ENCODE assay signal across 9 cellular contexts in the genomic region with DNA sequence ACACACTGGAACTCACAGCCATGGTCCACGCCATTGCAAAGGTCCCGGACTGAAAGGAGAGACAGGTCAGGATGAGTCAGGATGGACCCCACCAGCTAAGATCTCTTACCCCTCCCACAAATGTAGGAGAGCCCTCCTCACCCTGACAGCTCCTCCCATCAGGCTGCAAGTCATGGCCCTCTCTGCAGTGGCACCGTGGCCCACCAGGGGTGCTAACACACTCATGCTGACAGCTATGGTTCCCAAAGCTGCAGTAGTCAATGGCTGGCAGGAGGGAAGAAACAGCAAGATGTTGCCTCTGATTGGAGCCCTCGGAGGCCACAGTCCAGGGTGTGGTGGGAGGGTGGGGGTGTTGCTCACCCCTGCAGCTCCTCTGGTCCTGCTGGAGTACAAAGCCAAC. TPM values are rescaled to one million over a fixed set of nuclear protein-coding genes. Genes with fewer than 3 reads are reported as not detected.
DNase-seq lines count a peak whose midpoint lies in the region; ATAC-seq and TF ChIP-seq lines count a peak whose summit lies in the region.
"Had no signal": no experiment of that assay in that cellular context is flagged by ENCODE, and none has a peak within 500 bp of the region (broad histone marks: within the 10 kb centered on the region; RNA-seq: fewer than 3 reads in every experiment).

No MANE protein-coding gene starts in this region.

- H3K9me3 Mint-ChIP-seq in MCF 10A (ENCODE audit: unreplicated experiment) (no peaks in the 10 kb centered on the region), naive B cell (peaks cover 0 to 2% (median 0%) of the 10 kb centered on the region in 7 donors)
- H3K9me3 Mint-ChIP-seq in activated T-helper 2 cell treated with anti-CD3 and anti-CD28 coated beads, Interferon-gamma antibody, Interleukin-2, Interleukin-4, amounts not matched to agents 10 μg/mL and 5 μg/mL and 100 μg/mL, durations not matched to agents 14 hours and 24 hours and 36 hours, result no peaks in the 10 kb centered on the region

- intact Hi-C loops in MCF 10A (cut with micrococcal nuclease), result no loop called here
- intact Hi-C loops in breast epithelium (cut with DNase I; ENCODE audit: low total_unique reads), result no loop called here
- intact Hi-C loops in activated T-helper 2 cell treated with anti-CD3 and anti-CD28 coated beads, Interferon-gamma antibody, Interleukin-2, Interleukin-4, amounts not matched to agents 10 μg/mL and 5 μg/mL and 100 μg/mL, durations not matched to agents 14 hours and 24 hours and 36 hours (cut with micrococcal nuclease), result no loop called here

- POLR2A ChIA-PET in MCF 10A (lab: Yijun Ruan, JAX), result interaction anchor here (0.7 kb wide), 1 partner anchor 10 kb away, joined by 4 read pairs; no protein-coding TSS in a partner anchor

- H3K4me1 ChIP-seq in breast epithelium, result no peaks in the 10 kb centered on the region

- no peak for TF ChIP-seq CTCF in MCF 10A (IDR thresholded peaks at IDR 0.05; ENCODE audit: unreplicated experiment)
- TF ChIP-seq CTCF in breast epithelium (IDR thresholded peaks at IDR 0.05), result no peak

- H3K27ac Mint-ChIP-seq in MCF 10A (ENCODE audit: low read depth, unreplicated experiment) (no peak overlapping the region), naive B cell (no peak overlapping the region)
- H3K27ac Mint-ChIP-seq in activated T-helper 2 cell treated with anti-CD3 and anti-CD28 coated beads, Interferon-gamma antibody, Interleukin-2, Interleukin-4, amounts not matched to agents 10 μg/mL and 5 μg/mL and 100 μg/mL, durations not matched to agents 14 hours and 24 hours and 36 hours, result no peak overlapping the region

- DNase-seq in MCF 10A (ENCODE audit: unreplicated experiment) (peak; percentile 42), breast epithelium (ENCODE audit: low spot score in 2 of 2) (no peak), Kasumi-1 (lab: John Stamatoyannopoulos, UW) (peak; percentile 15 to 37), naive B cell (no peak)
- DNase-seq in activated T-helper 2 cell treated with anti-CD3 and anti-CD28 coated beads, Interferon-gamma antibody, Interleukin-2, Interleukin-4, amounts not matched to agents 10 μg/mL and 5 μg/mL and 100 μg/mL, durations not matched to agents 14 hours and 24 hours and 36 hours (ENCODE audit: low spot score), result peak; percentile 22

- H3K27me3 Mint-ChIP-seq in MCF 10A (ENCODE audit: insufficient read depth, unreplicated experiment), result no peaks in the 10 kb centered on the region
- peaks cover 7% of the 10 kb centered on the region for H3K27me3 Mint-ChIP-seq in activated T-helper 2 cell treated with anti-CD3 and anti-CD28 coated beads, Interferon-gamma antibody, Interleukin-2, Interleukin-4, amounts not matched to agents 10 μg/mL and 5 μg/mL and 100 μg/mL, durations not matched to agents 14 hours and 24 hours and 36 hours (ENCODE audit: low read depth)
- H3K27me3 Mint-ChIP-seq in naive B cell, result peaks cover 56 to 87% (median 85%) of the 10 kb centered on the region in 3 donors

- H3K9me3 ChIP-seq in breast epithelium, result no peaks in the 10 kb centered on the region

- H3K27me3 ChIP-seq in breast epithelium, result peaks cover 0 to 9% of the 10 kb centered on the region in 2 donors

- no peak overlapping the region for H3K27ac ChIP-seq in breast epithelium
- H3K27ac ChIP-seq: skin epidermis had no signal

- no peaks in the 10 kb centered on the region for H3K36me3 ChIP-seq in breast epithelium

- BruUV-seq in MCF 10A (replicated peaks; lab: Mats Ljungman, UMichigan), result no TSS peak

- CTCF ChIA-PET in MCF 10A (lab: Yijun Ruan, JAX), result interaction anchor here (0.6 to 6.1 kb wide), 7 partner anchors 8 to 470 kb away, joined by 3 to 104 read pairs (median 4); no protein-coding TSS in a partner anchor

- no peak for TF ChIP-seq POLR2A in breast epithelium (IDR thresholded peaks at IDR 0.05)

- H3K36me3 Mint-ChIP-seq in MCF 10A (ENCODE audit: insufficient read depth, unreplicated experiment) (no peaks in the 10 kb centered on the region), naive B cell (no peaks in the 10 kb centered on the region)
- no peaks in the 10 kb centered on the region for H3K36me3 Mint-ChIP-seq in activated T-helper 2 cell treated with anti-CD3 and anti-CD28 coated beads, Interferon-gamma antibody, Interleukin-2, Interleukin-4, amounts not matched to agents 10 μg/mL and 5 μg/mL and 100 μg/mL, durations not matched to agents 14 hours and 24 hours and 36 hours (ENCODE audit: low read depth)

- no peak overlapping the region for H3K4me3 Mint-ChIP-seq in MCF 10A (ENCODE audit: unreplicated experiment)
- H3K4me3 Mint-ChIP-seq in activated T-helper 2 cell treated with anti-CD3 and anti-CD28 coated beads, Interferon-gamma antibody, Interleukin-2, Interleukin-4, amounts not matched to agents 10 μg/mL and 5 μg/mL and 100 μg/mL, durations not matched to agents 14 hours and 24 hours and 36 hours (ENCODE audit: low read depth), result no peak overlapping the region
- H3K4me3 Mint-ChIP-seq in naive B cell, result no peak overlapping the region

- H3K4me1 Mint-ChIP-seq in MCF 10A (ENCODE audit: insufficient read depth, unreplicated experiment) (no peaks in the 10 kb centered on the region), naive B cell (peaks cover 0 to under 1% (median 0%) of the 10 kb centered on the region in 3 donors)
- peaks cover 22% of the 10 kb centered on the region for H3K4me1 Mint-ChIP-seq in activated T-helper 2 cell treated with anti-CD3 and anti-CD28 coated beads, Interferon-gamma antibody, Interleukin-2, Interleukin-4, amounts not matched to agents 10 μg/mL and 5 μg/mL and 100 μg/mL, durations not matched to agents 14 hours and 24 hours and 36 hours (ENCODE audit: low read depth)

- ATAC-seq in naive B cell (ENCODE audit: low read depth in 2 of 2) (peak; percentile 72 to 73), HG02588 (IDR thresholded peaks at IDR 0.05; ENCODE audit: unreplicated experiment) (no peak), GM19452 (IDR thresholded peaks at IDR 0.05; ENCODE audit: unreplicated experiment) (no peak), GM21367 (IDR thresholded peaks at IDR 0.05; ENCODE audit: unreplicated experiment) (no peak)

- no peak overlapping the region for H3K4me3 ChIP-seq in breast epithelium
- H3K4me3 ChIP-seq: skin epidermis had no signal

RNA-seq across cellular contexts. Expression of gene RBPJL, which starts 5.7 kb away (rescaled TPM):
- total RNA-seq in MCF 10A (2022), result not detected in 2 replicates
- not detected for total RNA-seq in breast epithelium
- not detected in 2 replicates for total RNA-seq in activated T-helper 2 cell treated with anti-CD3 and anti-CD28 coated beads, Interferon-gamma antibody, Interleukin-2, Interleukin-4, amounts not matched to agents 10 μg/mL and 5 μg/mL and 100 μg/mL, durations not matched to agents 14 hours and 24 hours and 36 hours
- not detected for polyA plus RNA-seq in naive B cell (ENCODE audit: low read depth in 6 of 6)

RNA-seq across cellular contexts. Expression of gene MATN4, which starts 7.1 kb away (rescaled TPM):
- total RNA-seq in MCF 10A (2022), result 0.20 TPM in 1 of 2 replicates, not detected in the other
- 1 to 10 TPM in 1 of 3 donors, under 1 TPM in 1, not detected in 1; 0.33 to 1.6 TPM for total RNA-seq in breast epithelium
- total RNA-seq in activated T-helper 2 cell treated with anti-CD3 and anti-CD28 coated beads, Interferon-gamma antibody, Interleukin-2, Interleukin-4, amounts not matched to agents 10 μg/mL and 5 μg/mL and 100 μg/mL, durations not matched to agents 14 hours and 24 hours and 36 hours, result 0.39 and 0.64 TPM in 2 replicates
- not detected for polyA plus RNA-seq in naive B cell (ENCODE audit: low read depth in 6 of 6)

RNA-seq across cellular contexts. Expression of gene SLPI, which starts 46.6 kb away (rescaled TPM):
- total RNA-seq in MCF 10A (2022) (273 and 284 TPM in 2 replicates), breast epithelium (100 to 1,000 TPM in 2 of 3 donors, 10 to 100 TPM in 1; 30.6 to 310 (median 248) TPM)
- not detected in 2 replicates for total RNA-seq in activated T-helper 2 cell treated with anti-CD3 and anti-CD28 coated beads, Interferon-gamma antibody, Interleukin-2, Interleukin-4, amounts not matched to agents 10 μg/mL and 5 μg/mL and 100 μg/mL, durations not matched to agents 14 hours and 24 hours and 36 hours
- under 1 TPM in 1 of 6 donors, not detected in 5; 0.63 TPM for polyA plus RNA-seq in naive B cell (ENCODE audit: low read depth in 6 of 6)

RNA-seq across cellular contexts. Expression of gene SDC4, which starts 47.3 kb away (rescaled TPM):
- total RNA-seq in MCF 10A (2022) (180 and 209 TPM in 2 replicates), breast epithelium (100 to 1,000 TPM in 2 of 3 donors, 10 to 100 TPM in 1; 29.4 to 337 (median 121) TPM)
- 133 and 136 TPM in 2 replicates for total RNA-seq in activated T-helper 2 cell treated with anti-CD3 and anti-CD28 coated beads, Interferon-gamma antibody, Interleukin-2, Interleukin-4, amounts not matched to agents 10 μg/mL and 5 μg/mL and 100 μg/mL, durations not matched to agents 14 hours and 24 hours and 36 hours
- polyA plus RNA-seq in naive B cell (ENCODE audit: low read depth in 6 of 6), result not detected

Comparison
In these comparisons a context has a peak if more than half of its experiments do, and no peak if none do; other contexts are left out.
1. DNase-seq: peak in MCF 10A (single experiment), Kasumi-1 (2 of 2) and activated T-helper 2 cell treated with anti-CD3 and anti-CD28 coated beads, Interferon-gamma antibody, Interleukin-2, Interleukin-4, amounts not matched to agents 10 μg/mL and 5 μg/mL and 100 μg/mL, durations not matched to agents 14 hours and 24 hours and 36 hours (single experiment); none in breast epithelium (0 of 2) and naive B cell (single experiment).
2. ATAC-seq: peak in naive B cell (2 of 2); none in HG02588 (single experiment), GM19452 (single experiment) and GM21367 (single experiment).
3. RNA of gene SLPI, which starts 46.6 kb away (total RNA-seq): 273 to 284 TPM in MCF 10A and 30.6 to 310 TPM in breast epithelium; not detected in activated T-helper 2 cell treated with anti-CD3 and anti-CD28 coated beads, Interferon-gamma antibody, Interleukin-2, Interleukin-4, amounts not matched to agents 10 μg/mL and 5 μg/mL and 100 μg/mL, durations not matched to agents 14 hours and 24 hours and 36 hours; every median in the first group is over 10 times any median in the second.